In the genomic region with DNA sequence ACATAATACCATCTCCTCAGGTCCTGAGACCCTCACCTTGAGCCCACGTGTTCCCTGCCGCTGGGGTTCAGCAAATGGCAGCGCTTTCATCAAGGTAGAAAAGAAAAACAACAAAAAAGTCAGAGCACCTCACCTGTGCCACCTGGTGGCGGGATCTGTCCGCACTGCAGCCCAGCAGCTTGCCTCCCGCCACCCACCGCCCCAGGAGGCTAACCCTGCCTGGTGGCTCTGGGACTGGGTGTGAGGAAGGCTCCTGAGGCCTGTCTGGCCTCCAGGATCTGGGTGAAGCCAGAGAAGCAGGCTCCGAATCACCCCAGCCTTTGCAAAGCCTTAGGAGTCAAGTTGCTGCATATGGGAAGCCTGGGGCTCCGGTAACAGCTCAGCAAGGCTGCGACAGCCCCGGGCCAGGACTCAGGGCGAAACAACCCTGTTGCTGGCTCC, we compare ENCODE assay signal across 1 cellular context.
TF ChIP-seq lines count a peak whose summit lies in the region.

No MANE protein-coding gene starts in this region.

TF ChIP-seq in HepG2, 621 proteins besides CTCF, POLR2A, EP300 and RAD21 (continued from another document and continues in another):
- TF ChIP-seq ZNF768 (CRISPR knock-in tag; IDR thresholded peaks at IDR 0.05): peak; percentile 56; the same call in 1 of the 2 replicates
- TF ChIP-seq ADNP (CRISPR knock-in tag; IDR thresholded peaks at IDR 0.05): no peak
- TF ChIP-seq, protein P1, sequence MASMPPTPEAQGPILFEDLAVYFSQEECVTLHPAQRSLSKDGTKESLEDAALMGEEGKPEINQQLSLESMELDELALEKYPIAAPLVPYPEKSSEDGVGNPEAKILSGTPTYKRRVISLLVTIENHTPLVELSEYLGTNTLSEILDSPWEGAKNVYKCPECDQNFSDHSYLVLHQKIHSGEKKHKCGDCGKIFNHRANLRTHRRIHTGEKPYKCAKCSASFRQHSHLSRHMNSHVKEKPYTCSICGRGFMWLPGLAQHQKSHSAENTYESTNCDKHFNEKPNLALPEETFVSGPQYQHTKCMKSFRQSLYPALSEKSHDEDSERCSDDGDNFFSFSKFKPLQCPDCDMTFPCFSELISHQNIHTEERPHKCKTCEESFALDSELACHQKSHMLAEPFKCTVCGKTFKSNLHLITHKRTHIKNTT (CRISPR knock-in tag; IDR thresholded peaks at IDR 0.05): no peak
- no peak for TF ChIP-seq ZNF660 (CRISPR knock-in tag; IDR thresholded peaks at IDR 0.05; ENCODE audit: borderline replicate concordance, low read depth)
- TF ChIP-seq, protein P2, sequence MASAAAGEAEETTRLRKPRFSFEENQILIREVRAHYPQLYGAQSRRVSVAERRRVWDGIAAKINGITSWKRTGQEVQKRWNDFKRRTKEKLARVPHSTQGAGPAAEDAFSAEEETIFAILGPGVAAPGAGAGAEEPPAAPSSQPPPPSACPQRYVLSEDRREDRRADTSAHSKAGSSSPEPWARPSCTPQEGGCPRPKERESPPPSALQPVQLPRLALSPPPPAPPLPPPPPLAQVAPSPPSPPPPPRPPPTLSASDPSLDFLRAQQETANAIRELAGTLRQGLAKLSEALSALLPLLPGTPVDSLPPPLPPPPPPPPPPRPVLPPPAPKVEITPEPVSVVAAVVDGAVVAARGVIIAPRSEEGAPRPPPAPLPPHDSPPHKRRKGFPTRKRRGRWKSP (CRISPR knock-in tag; IDR thresholded peaks at IDR 0.05): no peak
- no peak for TF ChIP-seq JUNB (CRISPR knock-in tag; IDR thresholded peaks at IDR 0.05; ENCODE audit: borderline replicate concordance)
- no peak for TF ChIP-seq ZNF383 (CRISPR knock-in tag; IDR thresholded peaks at IDR 0.05; ENCODE audit: borderline replicate concordance)
- TF ChIP-seq FOXP1 (IDR thresholded peaks at IDR 0.05): no peak
- no peak for TF ChIP-seq FOXP1 (CRISPR knock-in tag; IDR thresholded peaks at IDR 0.05)
- no peak for TF ChIP-seq DNMT1 (CRISPR knock-in tag; IDR thresholded peaks at IDR 0.05)
- no peak for TF ChIP-seq SMAD1 (CRISPR knock-in tag; IDR thresholded peaks at IDR 0.05; ENCODE audit: borderline replicate concordance, low read depth)
- no peak for TF ChIP-seq NCOA2 (CRISPR knock-in tag; IDR thresholded peaks at IDR 0.05)
- TF ChIP-seq CSRNP2 (CRISPR knock-in tag; conservative IDR thresholded peaks at IDR 0.05; ENCODE audit: low read depth): no peak
- TF ChIP-seq SP5 (CRISPR knock-in tag; IDR thresholded peaks at IDR 0.05; ENCODE audit: borderline replicate concordance, low read depth): no peak
- TF ChIP-seq, protein P3, sequence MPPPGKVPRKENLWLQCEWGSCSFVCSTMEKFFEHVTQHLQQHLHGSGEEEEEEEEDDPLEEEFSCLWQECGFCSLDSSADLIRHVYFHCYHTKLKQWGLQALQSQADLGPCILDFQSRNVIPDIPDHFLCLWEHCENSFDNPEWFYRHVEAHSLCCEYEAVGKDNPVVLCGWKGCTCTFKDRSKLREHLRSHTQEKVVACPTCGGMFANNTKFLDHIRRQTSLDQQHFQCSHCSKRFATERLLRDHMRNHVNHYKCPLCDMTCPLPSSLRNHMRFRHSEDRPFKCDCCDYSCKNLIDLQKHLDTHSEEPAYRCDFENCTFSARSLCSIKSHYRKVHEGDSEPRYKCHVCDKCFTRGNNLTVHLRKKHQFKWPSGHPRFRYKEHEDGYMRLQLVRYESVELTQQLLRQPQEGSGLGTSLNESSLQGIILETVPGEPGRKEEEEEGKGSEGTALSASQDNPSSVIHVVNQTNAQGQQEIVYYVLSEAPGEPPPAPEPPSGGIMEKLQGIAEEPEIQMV (CRISPR knock-in tag; IDR thresholded peaks at IDR 0.05; ENCODE audit: low read depth): no peak
- TF ChIP-seq ZNF12 (CRISPR knock-in tag; IDR thresholded peaks at IDR 0.05): no peak
- no peak for TF ChIP-seq ELF3 (CRISPR knock-in tag; IDR thresholded peaks at IDR 0.05)
- no peak for TF ChIP-seq FOXP4 (CRISPR knock-in tag; IDR thresholded peaks at IDR 0.05)
- no peak for TF ChIP-seq MAX (IDR thresholded peaks at IDR 0.05)
- no peak for TF ChIP-seq RXRB (CRISPR knock-in tag; IDR thresholded peaks at IDR 0.05; ENCODE audit: borderline replicate concordance)
- TF ChIP-seq, protein P4, sequence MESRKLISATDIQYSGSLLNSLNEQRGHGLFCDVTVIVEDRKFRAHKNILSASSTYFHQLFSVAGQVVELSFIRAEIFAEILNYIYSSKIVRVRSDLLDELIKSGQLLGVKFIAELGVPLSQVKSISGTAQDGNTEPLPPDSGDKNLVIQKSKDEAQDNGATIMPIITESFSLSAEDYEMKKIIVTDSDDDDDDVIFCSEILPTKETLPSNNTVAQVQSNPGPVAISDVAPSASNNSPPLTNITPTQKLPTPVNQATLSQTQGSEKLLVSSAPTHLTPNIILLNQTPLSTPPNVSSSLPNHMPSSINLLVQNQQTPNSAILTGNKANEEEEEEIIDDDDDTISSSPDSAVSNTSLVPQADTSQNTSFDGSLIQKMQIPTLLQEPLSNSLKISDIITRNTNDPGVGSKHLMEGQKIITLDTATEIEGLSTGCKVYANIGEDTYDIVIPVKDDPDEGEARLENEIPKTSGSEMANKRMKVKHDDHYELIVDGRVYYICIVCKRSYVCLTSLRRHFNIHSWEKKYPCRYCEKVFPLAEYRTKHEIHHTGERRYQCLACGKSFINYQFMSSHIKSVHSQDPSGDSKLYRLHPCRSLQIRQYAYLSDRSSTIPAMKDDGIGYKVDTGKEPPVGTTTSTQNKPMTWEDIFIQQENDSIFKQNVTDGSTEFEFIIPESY (CRISPR knock-in tag; IDR thresholded peaks at IDR 0.05): no peak
- TF ChIP-seq ETV6 (CRISPR knock-in tag; conservative IDR thresholded peaks at IDR 0.05): no peak
- 0 out of 2 replicates have a peak, but pooled peaks have one; percentile 34 for TF ChIP-seq ZNF230 (CRISPR knock-in tag; IDR thresholded peaks at IDR 0.05)
- TF ChIP-seq MED1 (CRISPR knock-in tag; IDR thresholded peaks at IDR 0.05): no peak
- no peak for TF ChIP-seq RFXANK (CRISPR knock-in tag; IDR thresholded peaks at IDR 0.05)
- TF ChIP-seq MXI1 (IDR thresholded peaks at IDR 0.05; ENCODE audit: borderline replicate concordance, low read depth, low read length): no peak
- TF ChIP-seq SMC3 (IDR thresholded peaks at IDR 0.05; ENCODE audit: low read length): peak; percentile 62
- no peak for TF ChIP-seq KIAA2018 (CRISPR knock-in tag; IDR thresholded peaks at IDR 0.05; ENCODE audit: borderline replicate concordance)
- TF ChIP-seq REL (CRISPR knock-in tag; conservative IDR thresholded peaks at IDR 0.05): no peak
- TF ChIP-seq CBX5 (CRISPR knock-in tag; IDR thresholded peaks at IDR 0.05; ENCODE audit: borderline replicate concordance): no peak
- peak; percentile 58 for TF ChIP-seq STAG1 (CRISPR knock-in tag; IDR thresholded peaks at IDR 0.05)
- no peak for TF ChIP-seq TGIF2 (CRISPR knock-in tag; IDR thresholded peaks at IDR 0.05)
- no peak for TF ChIP-seq ZSCAN29 (CRISPR knock-in tag; conservative IDR thresholded peaks at IDR 0.05)
- peak; percentile 54 for TF ChIP-seq RBM39 (IDR thresholded peaks at IDR 0.05; ENCODE audit: low read depth, low read length, poor library complexity, severe bottlenecking)
- TF ChIP-seq, protein P5, sequence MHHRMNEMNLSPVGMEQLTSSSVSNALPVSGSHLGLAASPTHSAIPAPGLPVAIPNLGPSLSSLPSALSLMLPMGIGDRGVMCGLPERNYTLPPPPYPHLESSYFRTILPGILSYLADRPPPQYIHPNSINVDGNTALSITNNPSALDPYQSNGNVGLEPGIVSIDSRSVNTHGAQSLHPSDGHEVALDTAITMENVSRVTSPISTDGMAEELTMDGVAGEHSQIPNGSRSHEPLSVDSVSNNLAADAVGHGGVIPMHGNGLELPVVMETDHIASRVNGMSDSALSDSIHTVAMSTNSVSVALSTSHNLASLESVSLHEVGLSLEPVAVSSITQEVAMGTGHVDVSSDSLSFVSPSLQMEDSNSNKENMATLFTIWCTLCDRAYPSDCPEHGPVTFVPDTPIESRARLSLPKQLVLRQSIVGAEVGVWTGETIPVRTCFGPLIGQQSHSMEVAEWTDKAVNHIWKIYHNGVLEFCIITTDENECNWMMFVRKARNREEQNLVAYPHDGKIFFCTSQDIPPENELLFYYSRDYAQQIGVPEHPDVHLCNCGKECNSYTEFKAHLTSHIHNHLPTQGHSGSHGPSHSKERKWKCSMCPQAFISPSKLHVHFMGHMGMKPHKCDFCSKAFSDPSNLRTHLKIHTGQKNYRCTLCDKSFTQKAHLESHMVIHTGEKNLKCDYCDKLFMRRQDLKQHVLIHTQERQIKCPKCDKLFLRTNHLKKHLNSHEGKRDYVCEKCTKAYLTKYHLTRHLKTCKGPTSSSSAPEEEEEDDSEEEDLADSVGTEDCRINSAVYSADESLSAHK (CRISPR knock-in tag; IDR thresholded peaks at IDR 0.05; ENCODE audit: borderline replicate concordance): no peak
- no peak for TF ChIP-seq NBN (conservative IDR thresholded peaks at IDR 0.05)
- no peak for TF ChIP-seq BRD4 (CRISPR knock-in tag; IDR thresholded peaks at IDR 0.05)
- peak; percentile 19; the same call in 1 of the 2 replicates for TF ChIP-seq SP4 (CRISPR knock-in tag; IDR thresholded peaks at IDR 0.05)
